Comparison of ENCODE assay signal across 1 cellular context in genomic region chr5:53487436-53487835, GRCh38.
A peak's percentile ranks its signal among the peaks of the same experiment; 100 is the strongest.
TF ChIP-seq lines count a peak whose summit lies in the region.

No MANE protein-coding gene starts in this region.

TF ChIP-seq in HepG2, 621 proteins besides CTCF, POLR2A, EP300 and RAD21 (continued from another document):
- TF ChIP-seq, protein P1, sequence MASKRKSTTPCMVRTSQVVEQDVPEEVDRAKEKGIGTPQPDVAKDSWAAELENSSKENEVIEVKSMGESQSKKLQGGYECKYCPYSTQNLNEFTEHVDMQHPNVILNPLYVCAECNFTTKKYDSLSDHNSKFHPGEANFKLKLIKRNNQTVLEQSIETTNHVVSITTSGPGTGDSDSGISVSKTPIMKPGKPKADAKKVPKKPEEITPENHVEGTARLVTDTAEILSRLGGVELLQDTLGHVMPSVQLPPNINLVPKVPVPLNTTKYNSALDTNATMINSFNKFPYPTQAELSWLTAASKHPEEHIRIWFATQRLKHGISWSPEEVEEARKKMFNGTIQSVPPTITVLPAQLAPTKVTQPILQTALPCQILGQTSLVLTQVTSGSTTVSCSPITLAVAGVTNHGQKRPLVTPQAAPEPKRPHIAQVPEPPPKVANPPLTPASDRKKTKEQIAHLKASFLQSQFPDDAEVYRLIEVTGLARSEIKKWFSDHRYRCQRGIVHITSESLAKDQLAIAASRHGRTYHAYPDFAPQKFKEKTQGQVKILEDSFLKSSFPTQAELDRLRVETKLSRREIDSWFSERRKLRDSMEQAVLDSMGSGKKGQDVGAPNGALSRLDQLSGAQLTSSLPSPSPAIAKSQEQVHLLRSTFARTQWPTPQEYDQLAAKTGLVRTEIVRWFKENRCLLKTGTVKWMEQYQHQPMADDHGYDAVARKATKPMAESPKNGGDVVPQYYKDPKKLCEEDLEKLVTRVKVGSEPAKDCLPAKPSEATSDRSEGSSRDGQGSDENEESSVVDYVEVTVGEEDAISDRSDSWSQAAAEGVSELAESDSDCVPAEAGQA (IDR thresholded peaks at IDR 0.05; ENCODE audit: low read depth) = no peak
- TF ChIP-seq, protein P1 (CRISPR knock-in tag; IDR thresholded peaks at IDR 0.05; ENCODE audit: borderline replicate concordance) = no peak
- peak; percentile 27; the same call in 1 of the 2 replicates for TF ChIP-seq RBFOX2 (IDR thresholded peaks at IDR 0.05; ENCODE audit: low read depth, low read length)
- 0 out of 2 replicates have a peak, but pooled peaks have one; percentile 21 for TF ChIP-seq POGK (CRISPR knock-in tag; conservative IDR thresholded peaks at IDR 0.05)
- TF ChIP-seq RBM22 (optimal IDR thresholded peaks at IDR 0.05; ENCODE audit: low read length) = no peak
- no peak for TF ChIP-seq ZNF12 (CRISPR knock-in tag; IDR thresholded peaks at IDR 0.05)
- no peak for TF ChIP-seq IKZF4 (CRISPR knock-in tag; IDR thresholded peaks at IDR 0.05; ENCODE audit: borderline replicate concordance, low read depth, not compliant biosample characterization)
- TF ChIP-seq GTF2F1 (IDR thresholded peaks at IDR 0.05; ENCODE audit: low read length) = no peak
- no peak for TF ChIP-seq MIER3 (CRISPR knock-in tag; IDR thresholded peaks at IDR 0.05; ENCODE audit: borderline replicate concordance)
- TF ChIP-seq ZNF746 (CRISPR knock-in tag; IDR thresholded peaks at IDR 0.05) = no peak
- TF ChIP-seq ESRRA (CRISPR knock-in tag; IDR thresholded peaks at IDR 0.05; ENCODE audit: low read depth) = no peak
- TF ChIP-seq, protein P2, sequence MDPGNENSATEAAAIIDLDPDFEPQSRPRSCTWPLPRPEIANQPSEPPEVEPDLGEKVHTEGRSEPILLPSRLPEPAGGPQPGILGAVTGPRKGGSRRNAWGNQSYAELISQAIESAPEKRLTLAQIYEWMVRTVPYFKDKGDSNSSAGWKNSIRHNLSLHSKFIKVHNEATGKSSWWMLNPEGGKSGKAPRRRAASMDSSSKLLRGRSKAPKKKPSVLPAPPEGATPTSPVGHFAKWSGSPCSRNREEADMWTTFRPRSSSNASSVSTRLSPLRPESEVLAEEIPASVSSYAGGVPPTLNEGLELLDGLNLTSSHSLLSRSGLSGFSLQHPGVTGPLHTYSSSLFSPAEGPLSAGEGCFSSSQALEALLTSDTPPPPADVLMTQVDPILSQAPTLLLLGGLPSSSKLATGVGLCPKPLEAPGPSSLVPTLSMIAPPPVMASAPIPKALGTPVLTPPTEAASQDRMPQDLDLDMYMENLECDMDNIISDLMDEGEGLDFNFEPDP (CRISPR knock-in tag; conservative IDR thresholded peaks at IDR 0.05) = no peak
- TF ChIP-seq TERF1 (CRISPR knock-in tag; IDR thresholded peaks at IDR 0.05) = no peak
- no peak for TF ChIP-seq MAFK (conservative IDR thresholded peaks at IDR 0.05 in 1 of 2, IDR thresholded peaks at IDR 0.05 in 1 of 2; ENCODE audit: low read length in 2 of 2)
- TF ChIP-seq ZNF503 (CRISPR knock-in tag; IDR thresholded peaks at IDR 0.05) = no peak
- TF ChIP-seq WIZ (CRISPR knock-in tag; IDR thresholded peaks at IDR 0.05) = no peak
- no peak for TF ChIP-seq ZNF674 (CRISPR knock-in tag; IDR thresholded peaks at IDR 0.05; ENCODE audit: low read depth)
- TF ChIP-seq TEAD3 (CRISPR knock-in tag; optimal IDR thresholded peaks at IDR 0.05; ENCODE audit: borderline replicate concordance) = no peak
- no peak for TF ChIP-seq ZNF841 (CRISPR knock-in tag; IDR thresholded peaks at IDR 0.05; ENCODE audit: borderline replicate concordance)
- TF ChIP-seq, protein P3, sequence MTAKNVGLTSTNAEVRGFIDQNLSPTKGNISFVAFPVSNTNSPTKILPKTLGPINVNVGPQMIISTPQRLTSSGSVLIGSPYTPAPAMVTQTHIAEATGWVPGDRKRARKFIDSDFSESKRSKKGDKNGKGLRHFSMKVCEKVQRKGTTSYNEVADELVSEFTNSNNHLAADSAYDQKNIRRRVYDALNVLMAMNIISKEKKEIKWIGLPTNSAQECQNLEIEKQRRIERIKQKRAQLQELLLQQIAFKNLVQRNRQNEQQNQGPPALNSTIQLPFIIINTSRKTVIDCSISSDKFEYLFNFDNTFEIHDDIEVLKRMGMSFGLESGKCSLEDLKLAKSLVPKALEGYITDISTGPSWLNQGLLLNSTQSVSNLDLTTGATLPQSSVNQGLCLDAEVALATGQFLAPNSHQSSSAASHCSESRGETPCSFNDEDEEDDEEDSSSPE (CRISPR knock-in tag; IDR thresholded peaks at IDR 0.05) = no peak
- no peak for TF ChIP-seq DPF2 (CRISPR knock-in tag; IDR thresholded peaks at IDR 0.05; ENCODE audit: borderline replicate concordance, low read depth)
- TF ChIP-seq IRF2 (CRISPR knock-in tag; IDR thresholded peaks at IDR 0.05) = no peak
- no peak for TF ChIP-seq ZNF501 (CRISPR knock-in tag; IDR thresholded peaks at IDR 0.05)
- TF ChIP-seq RXRB (CRISPR knock-in tag; IDR thresholded peaks at IDR 0.05; ENCODE audit: borderline replicate concordance) = no peak; the same call in 1 of the 2 replicates
- no peak for TF ChIP-seq ZFP37 (CRISPR knock-in tag; IDR thresholded peaks at IDR 0.05; ENCODE audit: borderline replicate concordance)
- TF ChIP-seq ZNF331 (CRISPR knock-in tag; IDR thresholded peaks at IDR 0.05) = 0 out of 2 replicates have a peak, but pooled peaks have one; percentile 23
- TF ChIP-seq, protein P4, sequence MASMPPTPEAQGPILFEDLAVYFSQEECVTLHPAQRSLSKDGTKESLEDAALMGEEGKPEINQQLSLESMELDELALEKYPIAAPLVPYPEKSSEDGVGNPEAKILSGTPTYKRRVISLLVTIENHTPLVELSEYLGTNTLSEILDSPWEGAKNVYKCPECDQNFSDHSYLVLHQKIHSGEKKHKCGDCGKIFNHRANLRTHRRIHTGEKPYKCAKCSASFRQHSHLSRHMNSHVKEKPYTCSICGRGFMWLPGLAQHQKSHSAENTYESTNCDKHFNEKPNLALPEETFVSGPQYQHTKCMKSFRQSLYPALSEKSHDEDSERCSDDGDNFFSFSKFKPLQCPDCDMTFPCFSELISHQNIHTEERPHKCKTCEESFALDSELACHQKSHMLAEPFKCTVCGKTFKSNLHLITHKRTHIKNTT (CRISPR knock-in tag; IDR thresholded peaks at IDR 0.05) = no peak
- no peak for TF ChIP-seq SP4 (CRISPR knock-in tag; IDR thresholded peaks at IDR 0.05)
- TF ChIP-seq KLF11 (CRISPR knock-in tag; IDR thresholded peaks at IDR 0.05) = no peak
- TF ChIP-seq KAT7 (CRISPR knock-in tag; IDR thresholded peaks at IDR 0.05; ENCODE audit: borderline replicate concordance) = no peak
- no peak for TF ChIP-seq ZNF660 (CRISPR knock-in tag; IDR thresholded peaks at IDR 0.05; ENCODE audit: borderline replicate concordance, low read depth)
- TF ChIP-seq MLX (CRISPR knock-in tag; IDR thresholded peaks at IDR 0.05) = no peak
- no peak for TF ChIP-seq JDP2 (CRISPR knock-in tag; IDR thresholded peaks at IDR 0.05; ENCODE audit: borderline replicate concordance)
- TF ChIP-seq NKX3-1 (CRISPR knock-in tag; IDR thresholded peaks at IDR 0.05) = no peak
- TF ChIP-seq DNMT3B (CRISPR knock-in tag; conservative IDR thresholded peaks at IDR 0.05) = no peak
- TF ChIP-seq FOXM1 (CRISPR knock-in tag; IDR thresholded peaks at IDR 0.05) = no peak
- no peak for TF ChIP-seq ZSCAN12 (CRISPR knock-in tag; IDR thresholded peaks at IDR 0.05)
- TF ChIP-seq MATR3 (CRISPR knock-in tag; IDR thresholded peaks at IDR 0.05) = no peak
- TF ChIP-seq ZNF33B (CRISPR knock-in tag; IDR thresholded peaks at IDR 0.05) = no peak
- TF ChIP-seq KLF9 (CRISPR knock-in tag; IDR thresholded peaks at IDR 0.05; ENCODE audit: low read depth) = no peak
- no peak for TF ChIP-seq NFYC (CRISPR knock-in tag; IDR thresholded peaks at IDR 0.05)
- peak; percentile 99 for TF ChIP-seq PAF1 (CRISPR knock-in tag; IDR thresholded peaks at IDR 0.05)
- TF ChIP-seq XRCC5 (optimal IDR thresholded peaks at IDR 0.05; ENCODE audit: low read length) = no peak
- TF ChIP-seq TEAD2 (CRISPR knock-in tag; IDR thresholded peaks at IDR 0.05) = no peak
- no peak for TF ChIP-seq MYNN (CRISPR knock-in tag; IDR thresholded peaks at IDR 0.05; ENCODE audit: low read depth)
- no peak for TF ChIP-seq NCOR1 (IDR thresholded peaks at IDR 0.05; ENCODE audit: borderline replicate concordance, low read length)
- 0 out of 2 replicates have a peak, but pooled peaks have one; percentile 34 for TF ChIP-seq ZNF879 (CRISPR knock-in tag; IDR thresholded peaks at IDR 0.05)
TF ChIP-seq in HepG2: peak in this region for 18.
